In genomic region chr12:51393676-51394545, GRCh38 we compare ENCODE assay signal across 8 cellular contexts. TPM values are rescaled to one million over a fixed set of nuclear protein-coding genes. Genes with fewer than 3 reads are reported as not detected.
A peak's percentile ranks its signal among the peaks of the same experiment; 100 is the strongest.
DNase-seq lines count a peak whose midpoint lies in the region; ATAC-seq and TF ChIP-seq lines count a peak whose summit lies in the region.

No MANE protein-coding gene starts in this region.

- H3K27ac Mint-ChIP-seq in CD14-positive monocyte = peak overlapping the region; percentile 89 to 97 (median 95)

- peaks cover 12 to 13% of the 10 kb centered on the region in 2 donors for H3K36me3 Mint-ChIP-seq in CD14-positive monocyte

- no peak for ATAC-seq in GM21723 (IDR thresholded peaks at IDR 0.05; ENCODE audit: unreplicated experiment)
- no peak for ATAC-seq in GM21515 (IDR thresholded peaks at IDR 0.05; ENCODE audit: unreplicated experiment)
- ATAC-seq in HG03378 (IDR thresholded peaks at IDR 0.05; ENCODE audit: unreplicated experiment) = no peak

- peak; percentile 85 for DNase-seq in CD14-positive monocyte (ENCODE audit: low spot score)
- peak; percentile 45 for DNase-seq in activated naive CD4-positive, alpha-beta T cell treated with anti-CD3 and anti-CD28 coated beads, Interleukin-2, amount 50 U/mL, for 16 hours
- peak; percentile 85 to 99 for DNase-seq in lung microvascular endothelial cell (ENCODE audit: low read depth in 2 of 2)
- no peak for DNase-seq in NCI-H2081 (lab: John Stamatoyannopoulos, UW)

- H3K4me3 Mint-ChIP-seq in CD14-positive monocyte = peak overlapping the region; percentile 52 to 93

- intact Hi-C loops in CD14-positive monocyte (cut with micrococcal nuclease) = loop anchor here in 1 of 2 donors (5.0 kb wide), 1 partner anchor 72 kb away; the partner anchor contains the start of gene BIN2

- H3K9me3 Mint-ChIP-seq in CD14-positive monocyte = peaks cover 0 to 2% (median 0%) of the 10 kb centered on the region in 7 donors

- peaks cover 0 to 3% (median 3%) of the 10 kb centered on the region in 3 donors for H3K27me3 Mint-ChIP-seq in CD14-positive monocyte (ENCODE audit: low read depth in 3 of 3)

- no peak for TF ChIP-seq CTCF in CD14-positive monocyte (IDR thresholded peaks at IDR 0.05)

- peaks cover 72% of the 10 kb centered on the region for H3K4me1 Mint-ChIP-seq in CD14-positive monocyte

TF ChIP-seq in PFSK-1, 5 proteins besides CTCF, POLR2A, EP300 and RAD21:
- TF ChIP-seq FOXP2 (optimal IDR thresholded peaks at IDR 0.05; ENCODE audit: borderline replicate concordance, extremely low read depth, extremely low read length, insufficient read depth) = peak; percentile 20
- TF ChIP-seq REST (IDR thresholded peaks at IDR 0.05; ENCODE audit: insufficient read depth in 1 of 2, low read depth in 2 of 2, low read length in 2 of 2) = no peak
- peak; percentile 72; the same call in 1 of the 2 replicates for TF ChIP-seq SIN3A (IDR thresholded peaks at IDR 0.05; ENCODE audit: borderline replicate concordance, insufficient read depth, low read length)
- TF ChIP-seq POLR2AphosphoS5 (IDR thresholded peaks at IDR 0.05; ENCODE audit: low read depth, low read length) = no peak
- TF ChIP-seq TAF1 (IDR thresholded peaks at IDR 0.05; ENCODE audit: borderline replicate concordance, insufficient read depth, low read length) = no peak

RNA-seq across cellular contexts. Expression of gene GALNT6, which starts 2.7 kb away (rescaled TPM):
- 10 to 100 TPM in 1 of 2 donors, 1 to 10 TPM in 1; 3.2 to 10.4 TPM for polyA plus RNA-seq in CD14-positive monocyte
- 3.6 TPM for polyA plus RNA-seq in PFSK-1 (2012; ENCODE audit: insufficient read length, low read depth)
- 8.5 and 27.7 TPM in 2 replicates for total RNA-seq in lung microvascular endothelial cell

RNA-seq across cellular contexts. Expression of gene SLC4A8, which starts 30.7 kb away (rescaled TPM):
- 1 to 10 TPM; 1.9 to 2.3 TPM for polyA plus RNA-seq in CD14-positive monocyte
- polyA plus RNA-seq in PFSK-1 (2012; ENCODE audit: insufficient read length, low read depth) = 0.98 TPM
- 0.60 and 1.1 TPM in 2 replicates for total RNA-seq in lung microvascular endothelial cell

RNA-seq across cellular contexts. Expression of gene CELA1, which starts 47.4 kb away (rescaled TPM):
- 1 to 10 TPM in 1 of 2 donors, under 1 TPM in 1; 0.67 to 3.0 TPM for polyA plus RNA-seq in CD14-positive monocyte
- not detected for polyA plus RNA-seq in PFSK-1 (2012; ENCODE audit: insufficient read length, low read depth)
- not detected in 2 replicates for total RNA-seq in lung microvascular endothelial cell

Comparison
In these comparisons a context has a peak if more than half of its experiments do, and no peak if none do; other contexts are left out.
1. DNase-seq: peak in CD14-positive monocyte (single experiment), activated naive CD4-positive, alpha-beta T cell treated with anti-CD3 and anti-CD28 coated beads, Interleukin-2, amount 50 U/mL, for 16 hours (single experiment) and lung microvascular endothelial cell (2 of 2); none in NCI-H2081 (0 of 2).